ENCODE assay signal across 8 cellular contexts in genomic region chr9:37421914-37422288, GRCh38. TPM values are rescaled to one million over a fixed set of nuclear protein-coding genes. Genes with fewer than 3 reads are reported as not detected.
DNase-seq lines count a peak whose midpoint lies in the region; ATAC-seq, FAIRE-seq and TF ChIP-seq lines count a peak whose summit lies in the region.

No MANE protein-coding gene starts in this region.

- no peaks in the 10 kb centered on the region for H3K9me3 Mint-ChIP-seq in neural progenitor cell

- H3K36me3 Mint-ChIP-seq in neural progenitor cell = peaks cover 10% of the 10 kb centered on the region

- H3K27ac Mint-ChIP-seq in neural progenitor cell = peak overlapping the region; percentile 89

- peaks cover 61% of the 10 kb centered on the region for H3K4me1 ChIP-seq in OCI-LY7 (ENCODE audit: insufficient read depth, low read length, poor library complexity, severe bottlenecking)
- peaks cover 15% of the 10 kb centered on the region for H3K4me1 ChIP-seq in endothelial cell of umbilical vein (ENCODE audit: control insufficient read depth, extremely low read depth, insufficient read depth, low read length)
- H3K4me1 ChIP-seq in neural progenitor cell = peaks cover 21% of the 10 kb centered on the region

- peak overlapping the region; percentile 95 for H3K4me3 Mint-ChIP-seq in neural progenitor cell

- ATAC-seq in HG02623 (IDR thresholded peaks at IDR 0.05; ENCODE audit: unreplicated experiment) = no peak
- ATAC-seq in GM21786 (IDR thresholded peaks at IDR 0.05; ENCODE audit: unreplicated experiment) = no peak
- ATAC-seq in GM21526 (IDR thresholded peaks at IDR 0.05; ENCODE audit: low FRiP score, unreplicated experiment) = no peak

- peaks cover 10% of the 10 kb centered on the region for H3K36me3 ChIP-seq in GM06990 (ENCODE audit: control insufficient read depth, insufficient read depth, low read length)
- H3K36me3 ChIP-seq in OCI-LY7 (ENCODE audit: insufficient read depth, low read length) = peaks cover 30% of the 10 kb centered on the region
- peaks cover 0 to 6% of the 10 kb centered on the region in 2 experiments for H3K36me3 ChIP-seq in endothelial cell of umbilical vein (ENCODE audit: control insufficient read depth in 2 of 2, extremely low read depth in 1 of 2, insufficient read depth in 2 of 2, low read length in 2 of 2)
- no peaks in the 10 kb centered on the region for H3K36me3 ChIP-seq in neural progenitor cell

- no peaks in the 10 kb centered on the region for H3K9me3 ChIP-seq in OCI-LY7 (ENCODE audit: low read length)
- no peaks in the 10 kb centered on the region for H3K9me3 ChIP-seq in endothelial cell of umbilical vein (replicated peaks; ENCODE audit: control insufficient read depth, insufficient read depth, low read length)
- no peaks in the 10 kb centered on the region for H3K9me3 ChIP-seq in neural progenitor cell (ENCODE audit: low read depth)

- H3K27me3 Mint-ChIP-seq in neural progenitor cell (ENCODE audit: insufficient read depth, low read depth) = peaks cover 2% of the 10 kb centered on the region

- no peak for TF ChIP-seq POLR2A in endothelial cell of umbilical vein (IDR thresholded peaks at IDR 0.05; ENCODE audit: low read depth, low read length)

- intact Hi-C loops in OCI-LY7 (cut with micrococcal nuclease; ENCODE audit: unreplicated experiment) (loop anchor here (2.0 to 10.0 kb wide), 2 partner anchors 43 to 657 kb away; partner anchors contain the start of gene ZBTB5), endothelial cell of umbilical vein (cut with micrococcal nuclease) (no loop called here)

- H3K9me1 ChIP-seq in endothelial cell of umbilical vein (replicated peaks; ENCODE audit: control insufficient read depth, extremely low read depth, insufficient read depth, low read length) = no peaks in the 10 kb centered on the region

- no peaks in the 10 kb centered on the region for H3K9me2 ChIP-seq in OCI-LY7 (ENCODE audit: insufficient read depth, low read length)

- no peak for FAIRE-seq in endothelial cell of umbilical vein (lab: Jason Lieb, UNC)

- H3F3A ChIP-seq in neural progenitor cell (ENCODE audit: low read depth) = peaks cover 8% of the 10 kb centered on the region

- DNase-seq in GM06990 (ENCODE audit: extremely low read depth, insufficient read length) (no peak), OCI-LY7 (ENCODE audit: low spot score) (no peak), endothelial cell of umbilical vein (ENCODE audit: low read depth, low spot score) (peak; percentile 12), neural progenitor cell (ENCODE audit: low spot score) (no peak), amniotic stem cell (lab: John Stamatoyannopoulos, UW) (no peak)

- H4K20me1 ChIP-seq in OCI-LY7 (ENCODE audit: insufficient read depth, low read length) (no peaks in the 10 kb centered on the region), endothelial cell of umbilical vein (replicated peaks; ENCODE audit: control insufficient read depth, extremely low read depth, insufficient read depth, low read length) (no peaks in the 10 kb centered on the region), neural progenitor cell (ENCODE audit: low read depth) (peaks cover 22% of the 10 kb centered on the region)

- peak overlapping the region; percentile 74 for H3K4me2 ChIP-seq in OCI-LY7 (ENCODE audit: low read length)
- peak overlapping the region; percentile 52 for H3K4me2 ChIP-seq in endothelial cell of umbilical vein (ENCODE audit: insufficient read depth, low read length)
- peak overlapping the region; percentile 79 for H3K4me2 ChIP-seq in neural progenitor cell

- H3K4me1 Mint-ChIP-seq in neural progenitor cell = peaks cover 15% of the 10 kb centered on the region

- H3K27ac ChIP-seq in OCI-LY7 (ENCODE audit: low read depth, low read length, poor library complexity, severe bottlenecking) (peak overlapping the region; percentile 55), endothelial cell of umbilical vein (ENCODE audit: insufficient read depth, low read depth, low read length) (no peak overlapping the region), neural progenitor cell (no peak overlapping the region)

- TF ChIP-seq CTCF in GM06990 (IDR thresholded peaks at IDR 0.05; ENCODE audit: insufficient read depth, low read length, poor library complexity, severe bottlenecking) = no peak
- no peak for TF ChIP-seq CTCF in OCI-LY7 (conservative IDR thresholded peaks at IDR 0.05; ENCODE audit: low read length)
- TF ChIP-seq CTCF in endothelial cell of umbilical vein (IDR thresholded peaks at IDR 0.05; ENCODE audit: extremely low read depth in 1 of 2, insufficient read depth in 1 of 2, low read depth in 1 of 2, low read length in 2 of 2) = no peak
- no peak for TF ChIP-seq CTCF in neural progenitor cell (IDR thresholded peaks at IDR 0.05)

- peak overlapping the region; percentile 40 for H3K9ac ChIP-seq in endothelial cell of umbilical vein (replicated peaks; ENCODE audit: extremely low read depth, insufficient read depth, low read length)
- H3K9ac ChIP-seq in neural progenitor cell = no peak overlapping the region

- BruUV-seq in OCI-LY7 (replicated peaks; lab: Mats Ljungman, UMichigan) (TSS peak; percentile 76), endothelial cell of umbilical vein (replicated peaks; lab: Mats Ljungman, UMichigan) (no TSS peak)

- POLR2A ChIA-PET in OCI-LY7 (lab: Charles Lee) = interaction anchor here (0.6 to 1.6 kb wide), 6 partner anchors 9 to 153 kb away, joined by 3 to 5 read pairs (median 4); no protein-coding TSS in a partner anchor
- POLR2A ChIA-PET in endothelial cell of umbilical vein (lab: Charles Lee) = no interaction called here

- dilution Hi-C loops in endothelial cell of umbilical vein (cut with MboI; ENCODE audit: extremely low pct_ligation_motif_present, low sequenced_read_pairs) = no loop called here

- H3K27me3 ChIP-seq in GM06990 (replicated peaks; ENCODE audit: control insufficient read depth, insufficient read depth, low read length) (no peaks in the 10 kb centered on the region), endothelial cell of umbilical vein (ENCODE audit: control insufficient read depth in 2 of 2, insufficient read depth in 2 of 2, low read length in 2 of 2) (no peaks in the 10 kb centered on the region), neural progenitor cell (no peaks in the 10 kb centered on the region)

- H3K79me2 ChIP-seq in OCI-LY7 (ENCODE audit: insufficient read depth, low read depth, low read length) = peaks cover 17% of the 10 kb centered on the region; the same call in 1 of the 2 replicates
- peaks cover 25% of the 10 kb centered on the region for H3K79me2 ChIP-seq in endothelial cell of umbilical vein (ENCODE audit: control insufficient read depth, insufficient read depth, low read length)
- peaks cover 37% of the 10 kb centered on the region for H3K79me2 ChIP-seq in neural progenitor cell (ENCODE audit: low read depth)

- H2AFZ ChIP-seq in OCI-LY7 (ENCODE audit: low read length) (peak overlapping the region; percentile 59; the same call in 1 of the 2 replicates), endothelial cell of umbilical vein (ENCODE audit: low read depth, low read length) (peak overlapping the region; percentile 96), neural progenitor cell (replicated peaks) (peak overlapping the region; percentile 59)

- H3K4me3 ChIP-seq in GM06990 (replicated peaks; ENCODE audit: low read depth, low read length) (peak overlapping the region; percentile 93), OCI-LY7 (ENCODE audit: low read depth, low read length, poor library complexity, severe bottlenecking) (peak overlapping the region; percentile 82), endothelial cell of umbilical vein (replicated peaks in 1 of 3; ENCODE audit: insufficient read depth in 1 of 3, low read depth in 1 of 3, low read length in 3 of 3) (peak overlapping the region in 2 of 3 experiments; percentile 68 to 72), neural progenitor cell (peak overlapping the region; percentile 97)

- CTCF ChIA-PET in OCI-LY7 (lab: Charles Lee; ENCODE audit: unreplicated experiment) (no interaction called here), endothelial cell of umbilical vein (lab: Charles Lee) (interaction anchor here (1.9 kb wide), 1 partner anchor 426 kb away, joined by 10 read pairs; no protein-coding TSS in a partner anchor)

TF ChIP-seq in endothelial cell of umbilical vein, 7 proteins besides CTCF, POLR2A, EP300 and RAD21 (continues in another document):
- TF ChIP-seq POLR2AphosphoS5 (IDR thresholded peaks at IDR 0.05; ENCODE audit: insufficient read depth, low read depth, low read length) (no peak), GATA2 (IDR thresholded peaks at IDR 0.05; ENCODE audit: insufficient read depth, insufficient read length, low read depth, low read length) (no peak), JUN (IDR thresholded peaks at IDR 0.05; ENCODE audit: borderline replicate concordance, insufficient read depth, insufficient read length, low read depth) (no peak), FOS (IDR thresholded peaks at IDR 0.05; ENCODE audit: borderline replicate concordance, insufficient read depth, low read length) (no peak), EZH2 (IDR thresholded peaks at IDR 0.05; ENCODE audit: borderline replicate concordance, low read depth, low read length, severe bottlenecking) (no peak), MYC (IDR thresholded peaks at IDR 0.05; ENCODE audit: low read depth, low read length) (no peak)

RNA-seq across cellular contexts. Expression of gene GRHPR, which starts 0.6 kb away (rescaled TPM):
- total RNA-seq in OCI-LY7 (2014; rRNA removed; shearing (Covaris generic)) = 135 and 148 TPM in 2 replicates
- total RNA-seq in OCI-LY7 (2022) (105 and 106 TPM in 2 replicates), endothelial cell of umbilical vein (91.2 and 103 TPM in 2 replicates), neural progenitor cell (ENCODE audit: low replicate concordance) (116 and 187 TPM in 2 replicates)
- polyA plus RNA-seq in endothelial cell of umbilical vein = 247 and 267 TPM in 2 replicates
- polyA plus RNA-seq in endothelial cell of umbilical vein (2011; cell fraction: cytosol; rRNA removed) = 202 and 220 TPM in 2 replicates
- polyA plus RNA-seq in endothelial cell of umbilical vein (2011; cell fraction: nucleus; rRNA removed) = 142 and 147 TPM in 2 replicates
- polyA plus RNA-seq in endothelial cell of umbilical vein (2012) = 90.9 and 136 TPM in 2 replicates
- 105 and 118 TPM in 2 replicates for polyA minus RNA-seq in endothelial cell of umbilical vein
- polyA minus RNA-seq in endothelial cell of umbilical vein (2011; cell fraction: cytosol; rRNA and poly(A)+ RNA removed) = 69.9 TPM
- 44.0 and 47.2 TPM in 2 replicates for polyA minus RNA-seq in endothelial cell of umbilical vein (2011; cell fraction: nucleus; rRNA and poly(A)+ RNA removed)

RNA-seq across cellular contexts. Expression of gene ZBTB5, which starts 43.3 kb away (rescaled TPM):
- total RNA-seq in OCI-LY7 (2014; rRNA removed; shearing (Covaris generic)) = 27.9 and 31.9 TPM in 2 replicates
- 20.2 and 23.9 TPM in 2 replicates for total RNA-seq in OCI-LY7 (2022)
- total RNA-seq in endothelial cell of umbilical vein = 9.6 and 10.0 TPM in 2 replicates
- polyA plus RNA-seq in endothelial cell of umbilical vein = 12.5 and 13.7 TPM in 2 replicates
- 8.7 and 10.0 TPM in 2 replicates for polyA plus RNA-seq in endothelial cell of umbilical vein (2011; cell fraction: cytosol; rRNA removed)
- 15.4 and 18.9 TPM in 2 replicates for polyA plus RNA-seq in endothelial cell of umbilical vein (2011; cell fraction: nucleus; rRNA removed)
- 5.6 and 6.7 TPM in 2 replicates for polyA plus RNA-seq in endothelial cell of umbilical vein (2012)
- polyA minus RNA-seq in endothelial cell of umbilical vein = 27.4 and 30.3 TPM in 2 replicates
- polyA minus RNA-seq in endothelial cell of umbilical vein (2011; cell fraction: cytosol; rRNA and poly(A)+ RNA removed) = 14.2 TPM
- polyA minus RNA-seq in endothelial cell of umbilical vein (2011; cell fraction: nucleus; rRNA and poly(A)+ RNA removed) = 15.0 and 23.9 TPM in 2 replicates
- total RNA-seq in neural progenitor cell (ENCODE audit: low replicate concordance) = 24.1 and 24.9 TPM in 2 replicates
